Comparison of ENCODE assay signal across 8 cellular contexts in genomic region chr12:62250671-62251608, GRCh38. TPM values are rescaled to one million over a fixed set of nuclear protein-coding genes. Genes with fewer than 3 reads are reported as not detected.
DNase-seq lines count a peak whose midpoint lies in the region; ATAC-seq and TF ChIP-seq lines count a peak whose summit lies in the region.

No MANE protein-coding gene starts in this region.

- no peak overlapping the region for H3K4me3 ChIP-seq in RWPE2 (ENCODE audit: severe bottlenecking)

- H3K9me3 ChIP-seq in RWPE2 (ENCODE audit: severe bottlenecking): no peaks in the 10 kb centered on the region

- ATAC-seq in HG02840 (IDR thresholded peaks at IDR 0.05; ENCODE audit: low FRiP score, unreplicated experiment) (peak; percentile 88), RWPE2 (ENCODE audit: low read depth) (peak; percentile 27; the same call in 1 of the 3 replicates)

- H3K27me3 Mint-ChIP-seq in activated CD4-positive, alpha-beta T cell treated with anti-CD3 and anti-CD28 coated beads, Interleukin-2, amount 10 ng/mL, durations not matched to agents 7 days and 5 days: no peaks in the 10 kb centered on the region

- peak overlapping the region; percentile 99 for H3K27ac Mint-ChIP-seq in activated CD4-positive, alpha-beta T cell treated with anti-CD3 and anti-CD28 coated beads, Interleukin-2, amount 10 ng/mL, durations not matched to agents 7 days and 5 days

- H3K27ac ChIP-seq in RWPE2 (ENCODE audit: poor library complexity, severe bottlenecking): no peak overlapping the region

- H3K4me1 ChIP-seq in RWPE2 (ENCODE audit: insufficient read depth, poor library complexity, severe bottlenecking): no peaks in the 10 kb centered on the region

- TF ChIP-seq CTCF in RWPE2 (IDR thresholded peaks at IDR 0.05; ENCODE audit: poor library complexity, severe bottlenecking): no peak

- peaks cover 38% of the 10 kb centered on the region for H3K36me3 Mint-ChIP-seq in activated CD4-positive, alpha-beta T cell treated with anti-CD3 and anti-CD28 coated beads, Interleukin-2, amount 10 ng/mL, durations not matched to agents 7 days and 5 days (ENCODE audit: low read depth)

- no peaks in the 10 kb centered on the region for H3K27me3 ChIP-seq in RWPE2 (ENCODE audit: insufficient read depth, poor library complexity, severe bottlenecking)

- no peaks in the 10 kb centered on the region for H3K36me3 ChIP-seq in RWPE2 (ENCODE audit: low read depth)

- POLR2A ChIA-PET in activated CD4-positive, alpha-beta T cell treated with anti-CD3 and anti-CD28 coated beads, Interleukin-2, amount 10 ng/mL, durations not matched to agents 7 days and 5 days (lab: Charles Lee): interaction anchor here (1.0 to 1.9 kb wide), 2 partner anchors 9 to 11 kb away, joined by 3 to 15 read pairs; partner anchors contain the start of gene USP15

- DNase-seq in activated CD4-positive, alpha-beta T cell treated with anti-CD3 and anti-CD28 coated beads, Interleukin-2, amount 10 ng/mL, durations not matched to agents 7 days and 5 days: peak; percentile 37
- DNase-seq in activated CD4-positive, alpha-beta T cell treated with anti-CD3 and anti-CD28 coated beads, Interleukin-2, amount 50 U/mL, for 4 hours: no peak
- no peak for DNase-seq in RWPE2 (ENCODE audit: low spot score)
- peak; percentile 56 for DNase-seq in myocyte (ENCODE audit: low read depth)
- no peak for DNase-seq in effector CD4-positive, alpha-beta T cell
- DNase-seq in NCI-H2227 (lab: John Stamatoyannopoulos, UW; ENCODE audit: unreplicated experiment): no peak
- DNase-seq in cerebellum (ENCODE audit: low spot score): no peak

- peaks cover 41% of the 10 kb centered on the region for H3K4me1 Mint-ChIP-seq in activated CD4-positive, alpha-beta T cell treated with anti-CD3 and anti-CD28 coated beads, Interleukin-2, amount 10 ng/mL, durations not matched to agents 7 days and 5 days

- H3K4me3 Mint-ChIP-seq in activated CD4-positive, alpha-beta T cell treated with anti-CD3 and anti-CD28 coated beads, Interleukin-2, amount 10 ng/mL, durations not matched to agents 7 days and 5 days: peak overlapping the region; percentile 20

- H3K9me3 Mint-ChIP-seq in activated CD4-positive, alpha-beta T cell treated with anti-CD3 and anti-CD28 coated beads, Interleukin-2, amount 10 ng/mL, durations not matched to agents 7 days and 5 days: peaks cover 20% of the 10 kb centered on the region

- CTCF ChIA-PET in activated CD4-positive, alpha-beta T cell treated with anti-CD3 and anti-CD28 coated beads, Interleukin-2, amount 10 ng/mL, durations not matched to agents 7 days and 5 days (lab: Charles Lee): interaction anchor here (0.6 to 2.2 kb wide), 3 partner anchors 9 to 54 kb away, joined by 3 to 10 read pairs (median 4); partner anchors contain the start of gene USP15

RNA-seq across cellular contexts. Expression of gene USP15, which starts 9.3 kb away (rescaled TPM):
- total RNA-seq in activated CD4-positive, alpha-beta T cell treated with anti-CD3 and anti-CD28 coated beads, Interleukin-2, amount 10 ng/mL, durations not matched to agents 7 days and 5 days: 100 to 1,000 TPM; 162 to 167 TPM
- total RNA-seq in myocyte (41.5 and 50.2 TPM in 2 replicates), cerebellum (130 TPM)
- polyA plus RNA-seq in myocyte (2012): 14.4 TPM

Comparison
In these comparisons a context has a peak if more than half of its experiments do, and no peak if none do; other contexts are left out.
1. DNase-seq: peak in activated CD4-positive, alpha-beta T cell treated with anti-CD3 and anti-CD28 coated beads, Interleukin-2, amount 10 ng/mL, durations not matched to agents 7 days and 5 days (single experiment) and myocyte (single experiment); none in activated CD4-positive, alpha-beta T cell treated with anti-CD3 and anti-CD28 coated beads, Interleukin-2, amount 50 U/mL, for 4 hours (0 of 2), RWPE2 (single experiment), effector CD4-positive, alpha-beta T cell (single experiment), NCI-H2227 (single experiment) and cerebellum (single experiment).